ENCODE assay signal across 9 cellular contexts in the genomic region with DNA sequence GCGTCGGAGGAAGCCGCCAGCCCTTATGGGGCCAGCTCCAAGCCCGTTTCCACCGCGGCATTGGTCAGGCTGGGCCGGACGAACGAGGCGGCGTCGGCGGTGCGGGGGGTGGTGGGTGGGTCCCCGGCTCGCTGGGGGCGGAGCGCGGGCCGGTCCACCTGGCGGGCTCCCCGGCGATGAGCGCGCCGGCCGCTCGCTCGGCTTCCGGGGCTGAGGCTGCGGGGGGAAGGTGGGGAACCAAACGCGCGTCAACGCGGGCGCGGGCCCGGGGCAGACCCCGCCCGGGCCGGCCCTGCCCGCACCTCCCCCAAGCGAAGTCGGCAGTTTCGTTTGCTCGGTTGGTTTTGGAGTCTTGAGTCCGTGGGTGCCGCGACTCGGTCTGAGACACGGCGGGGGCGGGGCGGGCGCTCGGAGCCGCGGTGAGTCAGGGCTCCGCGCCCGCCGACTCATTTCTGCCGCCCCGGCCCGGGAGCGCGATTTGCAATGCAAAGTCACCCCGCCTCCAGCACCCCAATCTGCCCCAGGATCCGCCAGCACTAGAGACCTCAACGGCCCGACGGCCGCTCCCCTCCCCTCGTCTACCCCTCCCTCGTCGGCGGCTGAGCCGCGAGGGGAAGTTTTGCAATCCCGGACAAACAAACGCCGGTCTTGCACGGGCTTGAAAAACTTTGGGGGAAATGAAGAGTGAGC. TPM values are rescaled to one million over a fixed set of nuclear protein-coding genes. Genes with fewer than 3 reads are reported as not detected.
A peak's percentile ranks its signal among the peaks of the same experiment; 100 is the strongest.
DNase-seq lines count a peak whose midpoint lies in the region; ATAC-seq and TF ChIP-seq lines count a peak whose summit lies in the region.
"Had no signal": no experiment of that assay in that cellular context is flagged by ENCODE, and none has a peak within 500 bp of the region (broad histone marks: within the 10 kb centered on the region; RNA-seq: fewer than 3 reads in every experiment).

No MANE protein-coding gene starts in this region.

- no peak for TF ChIP-seq CTCF in mucosa of descending colon (IDR thresholded peaks at IDR 0.05)

- no peaks in the 10 kb centered on the region for H3K9me3 ChIP-seq in mucosa of descending colon

- peaks cover 28% of the 10 kb centered on the region for H3K27me3 Mint-ChIP-seq in activated CD4-positive, alpha-beta T cell treated with anti-CD3 and anti-CD28 coated beads, Interleukin-2, amount 10 ng/mL, durations not matched to agents 24 days and 14 days

- peak overlapping the region; percentile 70 for H3K27ac Mint-ChIP-seq in activated CD4-positive, alpha-beta T cell treated with anti-CD3 and anti-CD28 coated beads, Interleukin-2, amount 10 ng/mL, durations not matched to agents 24 days and 14 days

- H3K36me3 ChIP-seq in mucosa of descending colon (ENCODE audit: low read depth): no peaks in the 10 kb centered on the region

- ATAC-seq in mucosa of descending colon (peak; percentile 46), HG03139 (IDR thresholded peaks at IDR 0.05; ENCODE audit: unreplicated experiment) (no peak)

- peak; percentile 89 for DNase-seq in stimulated activated naive CD4-positive, alpha-beta T cell treated with Interleukin-2 at 50 U/mL for 16 hours (lab: John Stamatoyannopoulos, UW)
- no peak for DNase-seq in stimulated activated naive CD4-positive, alpha-beta T cell (lab: John Stamatoyannopoulos, UW)
- DNase-seq in activated CD4-positive, alpha-beta T cell treated with anti-CD3 and anti-CD28 coated beads, Interleukin-2, amount 10 ng/mL, durations not matched to agents 24 days and 14 days: peak; percentile 86
- peak; percentile 63 for DNase-seq in ecto neural progenitor cell (ENCODE audit: low spot score)
- peak; percentile 47 to 72 (median 63) for DNase-seq in mucosa of descending colon
- DNase-seq in stimulated activated CD8-positive, alpha-beta memory T cell treated with anti-CD3 and anti-CD28 coated beads, Interleukin-4, amount 100 ng/mL, for 4 hours (ENCODE audit: low read depth in 2 of 2, low spot score in 1 of 2): peak; percentile 68 to 82
- no peak for DNase-seq in NCI-H2107 treated with DMSO at 0.1 percent for 48 hours (lab: John Stamatoyannopoulos, UW; ENCODE audit: unreplicated experiment)

- H3K9me3 Mint-ChIP-seq in activated CD4-positive, alpha-beta T cell treated with anti-CD3 and anti-CD28 coated beads, Interleukin-2, amount 10 ng/mL, durations not matched to agents 24 days and 14 days: no peaks in the 10 kb centered on the region

- no peaks in the 10 kb centered on the region for H3K36me3 Mint-ChIP-seq in activated CD4-positive, alpha-beta T cell treated with anti-CD3 and anti-CD28 coated beads, Interleukin-2, amount 10 ng/mL, durations not matched to agents 24 days and 14 days (ENCODE audit: low read depth)

- intact Hi-C loops in activated CD4-positive, alpha-beta T cell treated with anti-CD3 and anti-CD28 coated beads, Interleukin-2, amount 10 ng/mL, durations not matched to agents 24 days and 14 days (cut with micrococcal nuclease): loop anchor here (2.0 to 10.0 kb wide), 3 partner anchors 192 to 616 kb away; a partner anchor contains a TSS
- intact Hi-C loops in mucosa of descending colon (cut with DNase I, micrococcal nuclease): no loop called here

- H3K4me1 Mint-ChIP-seq in activated CD4-positive, alpha-beta T cell treated with anti-CD3 and anti-CD28 coated beads, Interleukin-2, amount 10 ng/mL, durations not matched to agents 24 days and 14 days: peaks cover 19% of the 10 kb centered on the region

- H3K4me3 Mint-ChIP-seq in activated CD4-positive, alpha-beta T cell treated with anti-CD3 and anti-CD28 coated beads, Interleukin-2, amount 10 ng/mL, durations not matched to agents 24 days and 14 days: peak overlapping the region; percentile 70

- H3K4me3 ChIP-seq in mucosa of descending colon: no peak overlapping the region

- H3K4me1 ChIP-seq in mucosa of descending colon (ENCODE audit: low read depth): peaks cover 32% of the 10 kb centered on the region

RNA-seq across cellular contexts. Expression of a gene that starts 1.3 kb away (rescaled TPM):
- total RNA-seq in activated CD4-positive, alpha-beta T cell treated with anti-CD3 and anti-CD28 coated beads, Interleukin-2, amount 10 ng/mL, durations not matched to agents 24 days and 14 days: 0.62 and 0.96 TPM in 2 replicates
- total RNA-seq in mucosa of descending colon: 1 to 10 TPM; 2.6 to 8.4 (median 8.1) TPM
- total RNA-seq: dermis microvascular lymphatic vessel endothelial cell had no signal

RNA-seq across cellular contexts. Expression of a gene that starts 32.7 kb away (rescaled TPM):
- 2.4 and 2.6 TPM in 2 replicates for total RNA-seq in activated CD4-positive, alpha-beta T cell treated with anti-CD3 and anti-CD28 coated beads, Interleukin-2, amount 10 ng/mL, durations not matched to agents 24 days and 14 days
- total RNA-seq in mucosa of descending colon: 1 to 10 TPM in 2 of 3 donors, under 1 TPM in 1; 0.35 to 2.3 (median 1.9) TPM
- total RNA-seq: dermis microvascular lymphatic vessel endothelial cell had no signal

RNA-seq across cellular contexts. Expression of a gene that starts 32.8 kb away (rescaled TPM):
- 2.4 and 2.6 TPM in 2 replicates for total RNA-seq in activated CD4-positive, alpha-beta T cell treated with anti-CD3 and anti-CD28 coated beads, Interleukin-2, amount 10 ng/mL, durations not matched to agents 24 days and 14 days
- 1 to 10 TPM; 1.2 to 2.8 (median 2.6) TPM for total RNA-seq in mucosa of descending colon
- total RNA-seq: dermis microvascular lymphatic vessel endothelial cell had no signal

Comparison
In these comparisons a context has a peak if more than half of its experiments do, and no peak if none do; other contexts are left out.
1. DNase-seq: peak in stimulated activated naive CD4-positive, alpha-beta T cell treated with Interleukin-2 at 50 U/mL for 16 hours (single experiment), activated CD4-positive, alpha-beta T cell treated with anti-CD3 and anti-CD28 coated beads, Interleukin-2, amount 10 ng/mL, durations not matched to agents 24 days and 14 days (single experiment), ecto neural progenitor cell (single experiment), mucosa of descending colon (3 of 3) and stimulated activated CD8-positive, alpha-beta memory T cell treated with anti-CD3 and anti-CD28 coated beads, Interleukin-4, amount 100 ng/mL, for 4 hours (2 of 2); none in stimulated activated naive CD4-positive, alpha-beta T cell (0 of 6) and NCI-H2107 treated with DMSO at 0.1 percent for 48 hours (single experiment).